ENCODE assay signal across 11 cellular contexts in the genomic region with DNA sequence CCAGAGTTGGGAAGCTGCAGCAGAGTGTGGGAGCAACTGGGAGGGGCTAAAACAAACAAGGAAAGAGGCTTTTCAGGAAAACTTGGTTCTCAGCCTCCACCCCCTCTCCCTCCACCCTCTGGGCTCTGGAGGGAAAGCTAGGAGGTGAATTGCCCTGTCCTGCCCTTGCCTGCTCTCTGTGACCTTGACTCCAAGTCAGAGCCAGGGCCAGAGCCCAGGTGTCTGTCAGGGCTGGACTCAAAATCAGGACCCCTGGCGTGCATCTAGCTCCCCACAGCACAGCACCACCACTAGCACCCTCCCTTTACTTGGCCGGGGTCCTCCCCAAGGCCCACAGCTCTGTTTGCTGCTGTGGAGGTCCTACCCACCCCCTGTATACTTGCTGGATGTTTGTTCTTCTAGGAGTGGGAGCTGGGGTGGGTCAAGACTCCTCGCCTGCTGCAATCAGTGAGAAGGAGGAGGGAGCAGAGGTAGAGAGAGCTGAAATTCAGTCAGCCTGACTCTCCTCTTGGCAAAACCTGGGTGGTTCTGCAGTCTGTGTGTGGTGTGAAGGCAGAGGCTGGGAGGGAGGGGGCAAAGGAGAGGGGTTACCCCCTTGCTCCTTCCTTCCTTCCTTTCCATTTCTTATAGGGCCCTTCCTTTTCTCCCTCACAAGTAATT. TPM values are rescaled to one million over a fixed set of nuclear protein-coding genes. Genes with fewer than 3 reads are reported as not detected.
DNase-seq lines count a peak whose midpoint lies in the region; ATAC-seq and TF ChIP-seq lines count a peak whose summit lies in the region.
"Had no signal": no experiment of that assay in that cellular context is flagged by ENCODE, and none has a peak within 500 bp of the region (broad histone marks: within the 10 kb centered on the region; RNA-seq: fewer than 3 reads in every experiment).

No MANE protein-coding gene starts in this region.

- H3K27me3 ChIP-seq in left ventricle myocardium inferior (ENCODE audit: low read depth) (no peaks in the 10 kb centered on the region), colonic mucosa (no peaks in the 10 kb centered on the region), uterus (no peaks in the 10 kb centered on the region)

- intact Hi-C loops in left ventricle myocardium inferior (cut with micrococcal nuclease) (no loop called here), Right ventricle myocardium superior (cut with DNase I) (loop anchor here (5.0 kb wide), 1 partner anchor 36 kb away; no protein-coding TSS in a partner anchor), colonic mucosa (cut with DNase I) (no loop called here), uterus (cut with DNase I; ENCODE audit: low total_unique reads) (no loop called here)

- H3K9me3 ChIP-seq in left ventricle myocardium inferior (replicated peaks) (no peaks in the 10 kb centered on the region), colonic mucosa (no peaks in the 10 kb centered on the region), uterus (no peaks in the 10 kb centered on the region)
- H3K9me3 ChIP-seq: SK-N-SH had no signal

- H3K9ac ChIP-seq in colonic mucosa (ENCODE audit: low read depth in 2 of 2, low read length in 2 of 2) = peak overlapping the region; percentile 67 to 89
- H3K9ac ChIP-seq: SK-N-SH had no signal

- ATAC-seq in Right ventricle myocardium superior (ENCODE audit: poor library complexity) = no peak
- no peak for ATAC-seq in naive thymus-derived CD8-positive, alpha-beta T cell
- no peak for ATAC-seq in stimulated activated naive B cell treated with anti-CD40 and anti-IgM and Interleukin-4, amounts not matched to agents 10 μg/mL and 1 μg/mL and 100 μg/mL, for 72 hours (replicated peaks)

- H3K36me3 ChIP-seq in left ventricle myocardium inferior (no peaks in the 10 kb centered on the region), colonic mucosa (no peaks in the 10 kb centered on the region), uterus (no peaks in the 10 kb centered on the region)

- no peaks in the 10 kb centered on the region for H3K9me3 Mint-ChIP-seq in naive thymus-derived CD8-positive, alpha-beta T cell
- peaks cover 0 to 1% of the 10 kb centered on the region in 2 donors for H3K9me3 Mint-ChIP-seq in stimulated activated naive B cell treated with anti-CD40 and anti-IgM and Interleukin-4, amounts not matched to agents 10 μg/mL and 1 μg/mL and 100 μg/mL, for 72 hours

- H3K27ac ChIP-seq in left ventricle myocardium inferior (replicated peaks) (peak overlapping the region; percentile 100), colonic mucosa (peak overlapping the region; percentile 94), uterus (peak overlapping the region; percentile 90 to 99)

- POLR2A ChIA-PET in naive thymus-derived CD8-positive, alpha-beta T cell (lab: Charles Lee) = interaction anchor here (0.6 to 19.5 kb wide), 6 partner anchors 8 to 90 kb away, joined by 3 to 523 read pairs (median 129); partner anchors contain the start of genes NR1D1 and THRA

- H3K4me1 ChIP-seq in left ventricle myocardium inferior (peaks cover 90% of the 10 kb centered on the region), colonic mucosa (peaks cover 42% of the 10 kb centered on the region), uterus (peaks cover 39 to 41% of the 10 kb centered on the region in 2 donors)

- H3K4me1 Mint-ChIP-seq in naive thymus-derived CD8-positive, alpha-beta T cell = peaks cover 70 to 98% (median 92%) of the 10 kb centered on the region in 4 donors
- peaks cover 51 to 59% of the 10 kb centered on the region in 2 donors for H3K4me1 Mint-ChIP-seq in stimulated activated naive B cell treated with anti-CD40 and anti-IgM and Interleukin-4, amounts not matched to agents 10 μg/mL and 1 μg/mL and 100 μg/mL, for 72 hours

- DNase-seq in left ventricle myocardium inferior = peak; percentile 14
- no peak for DNase-seq in Right ventricle myocardium superior
- peak; percentile 85 for DNase-seq in colonic mucosa
- DNase-seq in naive thymus-derived CD8-positive, alpha-beta T cell = no peak
- peak; percentile 45 to 46 for DNase-seq in uterus
- DNase-seq in GM10266 (ENCODE audit: extremely low spot score) = no peak
- no peak for DNase-seq in erythroblast (lab: John Stamatoyannopoulos, UW)
- no peak for DNase-seq in stimulated activated naive B cell treated with anti-CD40 and anti-IgM and Interleukin-4, amounts not matched to agents 10 μg/mL and 1 μg/mL and 100 μg/mL, for 72 hours
- DNase-seq: activated T-cell treated with anti-CD3 and anti-CD28 coated beads, Interleukin-2, amount 50 U/mL, for 1 hour; NCI-H2107; SK-N-SH had no signal

- no peak for TF ChIP-seq CTCF in left ventricle myocardium inferior (IDR thresholded peaks at IDR 0.05; ENCODE audit: borderline replicate concordance)
- no peak for TF ChIP-seq CTCF in colonic mucosa (IDR thresholded peaks at IDR 0.05)
- no peak for TF ChIP-seq CTCF in uterus (IDR thresholded peaks at IDR 0.05)
- TF ChIP-seq CTCF in GM10266 (IDR thresholded peaks at IDR 0.05; ENCODE audit: control insufficient read depth, insufficient read depth, low read depth, missing control alignments) = no peak

- peaks cover 0 to 2% (median 0%) of the 10 kb centered on the region in 3 donors for H3K36me3 Mint-ChIP-seq in naive thymus-derived CD8-positive, alpha-beta T cell
- H3K36me3 Mint-ChIP-seq in stimulated activated naive B cell treated with anti-CD40 and anti-IgM and Interleukin-4, amounts not matched to agents 10 μg/mL and 1 μg/mL and 100 μg/mL, for 72 hours = peaks cover 0 to 4% of the 10 kb centered on the region in 2 donors

- H3K27me3 Mint-ChIP-seq in naive thymus-derived CD8-positive, alpha-beta T cell = no peaks in the 10 kb centered on the region
- no peaks in the 10 kb centered on the region for H3K27me3 Mint-ChIP-seq in stimulated activated naive B cell treated with anti-CD40 and anti-IgM and Interleukin-4, amounts not matched to agents 10 μg/mL and 1 μg/mL and 100 μg/mL, for 72 hours

- peak overlapping the region; percentile 79 to 100 (median 96) for H3K27ac Mint-ChIP-seq in naive thymus-derived CD8-positive, alpha-beta T cell
- H3K27ac Mint-ChIP-seq in stimulated activated naive B cell treated with anti-CD40 and anti-IgM and Interleukin-4, amounts not matched to agents 10 μg/mL and 1 μg/mL and 100 μg/mL, for 72 hours = no peak overlapping the region

- H3K4me3 ChIP-seq in left ventricle myocardium inferior (no peak overlapping the region), colonic mucosa (no peak overlapping the region), uterus (no peak overlapping the region)

- peak overlapping the region; percentile 33 to 84 (median 68) for H3K4me3 Mint-ChIP-seq in naive thymus-derived CD8-positive, alpha-beta T cell
- no peak overlapping the region for H3K4me3 Mint-ChIP-seq in stimulated activated naive B cell treated with anti-CD40 and anti-IgM and Interleukin-4, amounts not matched to agents 10 μg/mL and 1 μg/mL and 100 μg/mL, for 72 hours

- TF ChIP-seq POLR2A in uterus (IDR thresholded peaks at IDR 0.05) (peak in 1 of 2 donors; percentile 19), erythroblast (IDR thresholded peaks at IDR 0.05; ENCODE audit: low read length) (no peak)

RNA-seq across cellular contexts. Expression of gene NR1D1, which starts 2.8 kb away (rescaled TPM):
- total RNA-seq in left ventricle myocardium inferior (19.1 TPM), Right ventricle myocardium superior (21.1 TPM), colonic mucosa (10 to 100 TPM in 1 of 2 donors, 1 to 10 TPM in 1; 4.8 to 18.8 TPM), uterus (10 to 100 TPM in 1 of 4 donors, 1 to 10 TPM in 3; 2.0 to 92.1 (median 4.7) TPM)
- total RNA-seq in naive thymus-derived CD8-positive, alpha-beta T cell = 10 to 100 TPM; 18.2 to 19.2 TPM
- 1 to 10 TPM; 3.9 to 9.9 (median 6.4) TPM for polyA plus RNA-seq in naive thymus-derived CD8-positive, alpha-beta T cell

RNA-seq across cellular contexts. Expression of gene MSL1, which starts 18.6 kb away (rescaled TPM):
- total RNA-seq in left ventricle myocardium inferior (39.8 TPM), Right ventricle myocardium superior (46.8 TPM), colonic mucosa (10 to 100 TPM; 77.0 to 81.0 TPM), uterus (100 to 1,000 TPM in 1 of 4 donors, 10 to 100 TPM in 3; 51.0 to 151 (median 77.6) TPM)
- 100 to 1,000 TPM; 132 to 135 TPM for total RNA-seq in naive thymus-derived CD8-positive, alpha-beta T cell
- 10 to 100 TPM in 1 of 3 donors, 1 to 10 TPM in 2; 6.8 to 12.8 (median 9.2) TPM for polyA plus RNA-seq in naive thymus-derived CD8-positive, alpha-beta T cell

RNA-seq across cellular contexts. Expression of gene CASC3, which starts 37.1 kb away (rescaled TPM):
- total RNA-seq in left ventricle myocardium inferior (44.0 TPM), Right ventricle myocardium superior (45.9 TPM), colonic mucosa (10 to 100 TPM; 53.8 to 55.3 TPM), uterus (100 to 1,000 TPM in 2 of 4 donors, 10 to 100 TPM in 2; 33.2 to 166 (median 91.3) TPM)
- 100 to 1,000 TPM; 153 to 162 TPM for total RNA-seq in naive thymus-derived CD8-positive, alpha-beta T cell
- polyA plus RNA-seq in naive thymus-derived CD8-positive, alpha-beta T cell = 10 to 100 TPM; 33.5 to 46.9 (median 40.6) TPM

RNA-seq across cellular contexts. Expression of gene THRA, which starts 40.4 kb away (rescaled TPM):
- total RNA-seq in left ventricle myocardium inferior = 78.3 TPM
- total RNA-seq in Right ventricle myocardium superior = 80.0 TPM
- 10 to 100 TPM; 40.3 to 44.5 TPM for total RNA-seq in colonic mucosa
- total RNA-seq in naive thymus-derived CD8-positive, alpha-beta T cell = 10 to 100 TPM; 53.6 to 54.2 TPM
- 10 to 100 TPM; 11.3 to 23.3 (median 22.2) TPM for polyA plus RNA-seq in naive thymus-derived CD8-positive, alpha-beta T cell
- 100 to 1,000 TPM in 1 of 4 donors, 10 to 100 TPM in 3; 19.7 to 124 (median 63.1) TPM for total RNA-seq in uterus

RNA-seq across cellular contexts. Expression of gene MED24, which starts 49.0 kb away (rescaled TPM):
- total RNA-seq in left ventricle myocardium inferior (58.2 TPM), Right ventricle myocardium superior (54.0 TPM), colonic mucosa (100 to 1,000 TPM in 1 of 2 donors, 10 to 100 TPM in 1; 80.1 to 111 TPM), uterus (100 to 1,000 TPM in 1 of 4 donors, 10 to 100 TPM in 3; 17.6 to 111 (median 44.7) TPM)
- 100 to 1,000 TPM; 104 TPM for total RNA-seq in naive thymus-derived CD8-positive, alpha-beta T cell
- 10 to 100 TPM; 37.3 to 67.7 (median 42.1) TPM for polyA plus RNA-seq in naive thymus-derived CD8-positive, alpha-beta T cell

Comparison
In these comparisons a context has a peak if more than half of its experiments do, and no peak if none do; other contexts are left out.
1. DNase-seq: peak in left ventricle myocardium inferior (single experiment), colonic mucosa (single experiment) and uterus (2 of 2); none in Right ventricle myocardium superior (single experiment), naive thymus-derived CD8-positive, alpha-beta T cell (0 of 10), GM10266 (single experiment), erythroblast (0 of 2) and stimulated activated naive B cell treated with anti-CD40 and anti-IgM and Interleukin-4, amounts not matched to agents 10 μg/mL and 1 μg/mL and 100 μg/mL, for 72 hours (single experiment).
2. H3K4me3 Mint-ChIP-seq: peak in naive thymus-derived CD8-positive, alpha-beta T cell (10 of 10); none in stimulated activated naive B cell treated with anti-CD40 and anti-IgM and Interleukin-4, amounts not matched to agents 10 μg/mL and 1 μg/mL and 100 μg/mL, for 72 hours (0 of 2).
3. Peak in every context shown above with its lines, with median percentiles within 50 percentile points of each other: H3K27ac ChIP-seq.